ENCODE assay signal across 10 cellular contexts in genomic region chr14:93105362-93105761, GRCh38. TPM values are rescaled to one million over a fixed set of nuclear protein-coding genes. Genes with fewer than 3 reads are reported as not detected.
DNase-seq lines count a peak whose midpoint lies in the region; ATAC-seq and TF ChIP-seq lines count a peak whose summit lies in the region.
"Had no signal": no experiment of that assay in that cellular context is flagged by ENCODE, and none has a peak within 500 bp of the region (broad histone marks: within the 10 kb centered on the region; RNA-seq: fewer than 3 reads in every experiment).

No MANE protein-coding gene starts in this region.

- no peaks in the 10 kb centered on the region; the same call in 1 of the 2 replicates for H4K20me1 ChIP-seq in OCI-LY7 (ENCODE audit: insufficient read depth, low read length)

- ATAC-seq in psoas muscle (peak in 1 of 4 donors; percentile 35), GM21447 (IDR thresholded peaks at IDR 0.05; ENCODE audit: unreplicated experiment) (no peak), GM18870 (IDR thresholded peaks at IDR 0.05; ENCODE audit: unreplicated experiment) (no peak), HG02763 (IDR thresholded peaks at IDR 0.05; ENCODE audit: unreplicated experiment) (no peak)

- CTCF ChIA-PET in OCI-LY7 (lab: Charles Lee; ENCODE audit: unreplicated experiment), result interaction anchor here (0.6 kb wide), 2 partner anchors 27 to 40 kb away, joined by 3 to 4 read pairs; no protein-coding TSS in a partner anchor

- DNase-seq in GM04503 (ENCODE audit: low read depth) (peak; percentile 44), OCI-LY7 (ENCODE audit: low spot score) (no peak), epithelial cell of esophagus (ENCODE audit: low read depth) (peak; percentile 75), psoas muscle (peak; percentile 48 to 70), HuH-7.5 (ENCODE audit: low spot score) (no peak)
- DNase-seq: activated CD8-positive, alpha-beta memory T cell treated with anti-CD3 and anti-CD28 coated beads, Interleukin-2, amount 50 U/mL, for 48 hours had no signal

- POLR2A ChIA-PET in OCI-LY7 (lab: Charles Lee), result interaction anchor here (0.7 kb wide), 1 partner anchor 1716 kb away, joined by 3 read pairs; no protein-coding TSS in a partner anchor

- no peak overlapping the region for H3K4me2 ChIP-seq in OCI-LY7 (ENCODE audit: low read length)

- H3K36me3 ChIP-seq in OCI-LY7 (ENCODE audit: insufficient read depth, low read length) (no peaks in the 10 kb centered on the region), psoas muscle (ENCODE audit: insufficient read depth in 1 of 2, low read depth in 1 of 2) (no peaks in the 10 kb centered on the region)

- no peaks in the 10 kb centered on the region for H3K27me3 ChIP-seq in psoas muscle (ENCODE audit: insufficient read depth in 3 of 3, low read length in 2 of 3)

- TF ChIP-seq CTCF in OCI-LY7 (conservative IDR thresholded peaks at IDR 0.05; ENCODE audit: low read length), result 0 out of 2 replicates have a peak, but pooled peaks have one; percentile 3
- no peak for TF ChIP-seq CTCF in epithelial cell of esophagus (IDR thresholded peaks at IDR 0.05; ENCODE audit: insufficient read depth, low read depth, low read length, missing control alignments)
- no peak for TF ChIP-seq CTCF in psoas muscle (IDR thresholded peaks at IDR 0.05)

- H3K79me2 ChIP-seq in OCI-LY7 (ENCODE audit: insufficient read depth, low read depth, low read length), result no peaks in the 10 kb centered on the region

- H3K9me3 ChIP-seq in OCI-LY7 (ENCODE audit: low read length) (no peaks in the 10 kb centered on the region), psoas muscle (no peaks in the 10 kb centered on the region)

- no peak overlapping the region for H2AFZ ChIP-seq in OCI-LY7 (ENCODE audit: low read length)

- H3K27ac ChIP-seq in OCI-LY7 (ENCODE audit: low read depth, low read length, poor library complexity, severe bottlenecking) (no peak overlapping the region), psoas muscle (no peak overlapping the region)
- H3K27ac ChIP-seq: epithelial cell of prostate had no signal

- no peaks in the 10 kb centered on the region for H3K9me2 ChIP-seq in OCI-LY7 (ENCODE audit: insufficient read depth, low read length)

- 77 to 88% (median 80%) methylated on average over 7 of the region's 7 CpGs for WGBS in psoas muscle, 3 donors

- no TSS peak for BruUV-seq in OCI-LY7 (replicated peaks; lab: Mats Ljungman, UMichigan)

- H3K4me3 ChIP-seq in OCI-LY7 (ENCODE audit: low read depth, low read length, poor library complexity, severe bottlenecking), result no peak overlapping the region
- no peak overlapping the region for H3K4me3 ChIP-seq in epithelial cell of esophagus (ENCODE audit: low read length)
- H3K4me3 ChIP-seq in psoas muscle, result no peak overlapping the region

- intact Hi-C loops in OCI-LY7 (cut with micrococcal nuclease; ENCODE audit: unreplicated experiment) (no loop called here), psoas muscle (cut with DNase I) (no loop called here)

- H3K4me1 ChIP-seq in OCI-LY7 (ENCODE audit: insufficient read depth, low read length, poor library complexity, severe bottlenecking) (peaks cover 24% of the 10 kb centered on the region), psoas muscle (no peaks in the 10 kb centered on the region)

RNA-seq across cellular contexts. Expression of gene ITPK1, which starts 10.4 kb away (rescaled TPM):
- total RNA-seq in OCI-LY7 (2014; rRNA removed; shearing (Covaris generic)), result 17.8 and 25.2 TPM in 2 replicates
- total RNA-seq in OCI-LY7 (2022) (34.7 and 35.8 TPM in 2 replicates), psoas muscle (10 to 100 TPM; 33.7 to 51.0 (median 45.6) TPM)
- polyA plus RNA-seq in psoas muscle, result 10 to 100 TPM; 30.0 to 61.1 (median 32.5) TPM

Comparison
In these comparisons a context has a peak if more than half of its experiments do, and no peak if none do; other contexts are left out.
1. DNase-seq: peak in GM04503 (single experiment), epithelial cell of esophagus (single experiment) and psoas muscle (2 of 2); none in OCI-LY7 (single experiment) and HuH-7.5 (single experiment).